In genomic region chr6:71419954-71420692, GRCh38 we compare ENCODE assay signal across 9 cellular contexts.
DNase-seq lines count a peak whose midpoint lies in the region; ATAC-seq and TF ChIP-seq lines count a peak whose summit lies in the region.
"Had no signal": no experiment of that assay in that cellular context is flagged by ENCODE, and none has a peak within 500 bp of the region (broad histone marks: within the 10 kb centered on the region; RNA-seq: fewer than 3 reads in every experiment).

No MANE protein-coding gene starts in this region.

- in situ Hi-C loops in SK-MEL-5 (cut with HindIII; ENCODE audit: low pct_unique_long_range_greater_than_20kb, low sequenced_read_pairs), result no loop called here

- H3K9ac ChIP-seq in fibroblast of lung (ENCODE audit: insufficient read depth, low read length), result peak overlapping the region; percentile 74
- H3K9ac ChIP-seq: BLaER1 treated with 17β-estradiol and CSF1 and Interleukin-3, amounts not matched to agents 10 nM and 100 nM had no signal

- H3K4me1 ChIP-seq in HEK293 (ENCODE audit: control insufficient read depth, insufficient read depth, low read length) (peaks cover 9% of the 10 kb centered on the region; the same call in 1 of the 2 replicates), fibroblast of lung (ENCODE audit: control insufficient read depth, extremely low read depth, insufficient read depth, low read length) (peaks cover 8% of the 10 kb centered on the region), Caco-2 (no peaks in the 10 kb centered on the region)

- H3K79me2 ChIP-seq in fibroblast of lung (ENCODE audit: control insufficient read depth, insufficient read depth, low read length), result peaks cover 42% of the 10 kb centered on the region

- H3K27ac Mint-ChIP-seq in Caco-2 (ENCODE audit: unreplicated experiment), result no peak overlapping the region
- H3K27ac Mint-ChIP-seq in effector memory CD8-positive, alpha-beta T cell, result no peak overlapping the region

- no peaks in the 10 kb centered on the region for H3K27me3 Mint-ChIP-seq in Caco-2 (ENCODE audit: insufficient read depth, unreplicated experiment)
- peaks cover 43 to 55% of the 10 kb centered on the region in 2 donors for H3K27me3 Mint-ChIP-seq in effector memory CD8-positive, alpha-beta T cell

- H3K9me3 ChIP-seq in HEK293 (ENCODE audit: control insufficient read depth, insufficient read depth, low read depth, low read length), result no peaks in the 10 kb centered on the region
- no peaks in the 10 kb centered on the region for H3K9me3 ChIP-seq in fibroblast of lung (ENCODE audit: control insufficient read depth, insufficient read depth, low read depth, low read length)
- H3K9me3 ChIP-seq in Caco-2, result no peaks in the 10 kb centered on the region

- peaks cover 9% of the 10 kb centered on the region for H3K9me3 Mint-ChIP-seq in Caco-2 (ENCODE audit: unreplicated experiment)
- peaks cover 0 to 2% of the 10 kb centered on the region in 2 donors for H3K9me3 Mint-ChIP-seq in effector memory CD8-positive, alpha-beta T cell

- no peak for ATAC-seq in effector memory CD8-positive, alpha-beta T cell (replicated peaks)

- H4K20me1 ChIP-seq in fibroblast of lung (ENCODE audit: control insufficient read depth, extremely low read depth, insufficient read depth, low read length), result no peaks in the 10 kb centered on the region
- H4K20me1 ChIP-seq: BLaER1 treated with 17β-estradiol and CSF1 and Interleukin-3, amounts not matched to agents 10 nM and 100 nM had no signal

- no peak overlapping the region for H3K4me3 Mint-ChIP-seq in Caco-2 (ENCODE audit: unreplicated experiment)
- peak overlapping the region in 1 of 2 donors; percentile 44 for H3K4me3 Mint-ChIP-seq in effector memory CD8-positive, alpha-beta T cell

- H3K4me1 Mint-ChIP-seq in Caco-2 (ENCODE audit: low read depth, unreplicated experiment), result no peaks in the 10 kb centered on the region
- H3K4me1 Mint-ChIP-seq in effector memory CD8-positive, alpha-beta T cell (ENCODE audit: low read depth in 2 of 2), result peaks cover 0 to 4% of the 10 kb centered on the region in 2 donors

- TF ChIP-seq CTCF in HEK293 (tag by site-specific recombination; IDR thresholded peaks at IDR 0.05) (peak; percentile 78), fibroblast of lung (conservative IDR thresholded peaks at IDR 0.05 in 1 of 2, IDR thresholded peaks at IDR 0.05 in 1 of 2; ENCODE audit: low read depth in 1 of 2, low read length in 2 of 2) (peak in 1 of 2 donors; percentile 23), Caco-2 (IDR thresholded peaks at IDR 0.05; ENCODE audit: insufficient read depth in 1 of 2, low read depth in 1 of 2, low read length in 1 of 2, severe bottlenecking in 1 of 2, unreplicated experiment in 1 of 2) (no peak)

- POLR2A ChIA-PET in HEK293 (lab: Yijun Ruan, JAX), result interaction anchor here (1.0 to 2.1 kb wide), 8 partner anchors 9 to 110 kb away, joined by 3 to 11 read pairs (median 4); no protein-coding TSS in a partner anchor
- POLR2A ChIA-PET in Caco-2 (lab: Charles Lee), result no interaction called here

- no TSS peak for BruUV-seq in Caco-2 (replicated peaks; lab: Mats Ljungman, UMichigan)

- H3K4me2 ChIP-seq in fibroblast of lung (ENCODE audit: extremely low read depth, insufficient read depth, low read length), result peak overlapping the region; percentile 97
- H3K4me2 ChIP-seq: BLaER1 treated with 17β-estradiol and CSF1 and Interleukin-3, amounts not matched to agents 10 nM and 100 nM had no signal

- H3K4me3 ChIP-seq in HEK293 (ENCODE audit: low read depth, low read length) (peak overlapping the region; percentile 69), fibroblast of lung (replicated peaks in 1 of 4; ENCODE audit: control extremely low read depth in 1 of 4, insufficient read depth in 1 of 4, low read depth in 3 of 4, low read length in 4 of 4) (peak overlapping the region; percentile 62 to 83 (median 77)), Caco-2 (ENCODE audit: low read depth, low read length) (no peak overlapping the region)

- intact Hi-C loops in Caco-2 (cut with micrococcal nuclease; ENCODE audit: unreplicated experiment), result no loop called here

- H3K36me3 ChIP-seq in HEK293 (ENCODE audit: control insufficient read depth in 2 of 2, insufficient read depth in 1 of 2, low read length in 2 of 2) (peaks cover 12 to 21% of the 10 kb centered on the region in 2 experiments; a peak in 2 of 3 replicates), fibroblast of lung (ENCODE audit: control insufficient read depth, insufficient read depth, low read length) (no peaks in the 10 kb centered on the region), Caco-2 (ENCODE audit: control insufficient read depth, insufficient read depth, low read length) (no peaks in the 10 kb centered on the region)

- no peaks in the 10 kb centered on the region for H3K27me3 ChIP-seq in fibroblast of lung (ENCODE audit: control insufficient read depth, insufficient read depth, low read length)
- no peaks in the 10 kb centered on the region for H3K27me3 ChIP-seq in Caco-2 (replicated peaks; ENCODE audit: control insufficient read depth, insufficient read depth, low read length)
- H3K27me3 ChIP-seq: BLaER1 treated with 17β-estradiol and CSF1 and Interleukin-3, amounts not matched to agents 10 nM and 100 nM had no signal

- H2AFZ ChIP-seq in fibroblast of lung (ENCODE audit: low read length), result peak overlapping the region; percentile 78

- CTCF ChIA-PET in HEK293 (lab: Yijun Ruan, JAX) (interaction anchor here (0.6 to 1.8 kb wide), 6 partner anchors 12 to 900 kb away, joined by 3 to 7 read pairs (median 4); no protein-coding TSS in a partner anchor), Caco-2 (lab: Charles Lee) (no interaction called here)

- peak overlapping the region; percentile 86 for H3K27ac ChIP-seq in HEK293 (ENCODE audit: extremely low read depth, low read depth, low read length)
- H3K27ac ChIP-seq in fibroblast of lung (ENCODE audit: insufficient read depth, low read length), result peak overlapping the region; percentile 83
- H3K27ac ChIP-seq: BLaER1 treated with 17β-estradiol and CSF1 and Interleukin-3, amounts not matched to agents 10 nM and 100 nM had no signal

- no peaks in the 10 kb centered on the region for H3K36me3 Mint-ChIP-seq in Caco-2 (ENCODE audit: insufficient read depth, unreplicated experiment)
- no peaks in the 10 kb centered on the region for H3K36me3 Mint-ChIP-seq in effector memory CD8-positive, alpha-beta T cell (ENCODE audit: insufficient read depth)

- peak; percentile 67 for DNase-seq in NCI-H1105 treated with DMSO at 0.1 percent for 48 hours (lab: John Stamatoyannopoulos, UW)
- DNase-seq in NCI-H1105 (lab: John Stamatoyannopoulos, UW), result no peak
- DNase-seq in SK-MEL-5 (ENCODE audit: low read depth, low spot score), result peak; percentile 10
- DNase-seq in fibroblast of lung (ENCODE audit: low read depth in 2 of 2), result peak; percentile 38 to 46
- DNase-seq in myocyte (ENCODE audit: low read depth), result peak; percentile 73
- no peak for DNase-seq in Caco-2
- no peak for DNase-seq in effector memory CD8-positive, alpha-beta T cell

TF ChIP-seq in HEK293, 187 proteins besides CTCF, POLR2A, EP300 and RAD21 (continues in another document):
- peak; percentile 33; the same call in 1 of the 2 replicates for TF ChIP-seq PRDM4 (tag by site-specific recombination; IDR thresholded peaks at IDR 0.05)
- TF ChIP-seq RBAK (tag by site-specific recombination; IDR thresholded peaks at IDR 0.05), result no peak
- TF ChIP-seq ZNF529 (tag by site-specific recombination; IDR thresholded peaks at IDR 0.05; ENCODE audit: insufficient replicate concordance), result no peak
- no peak for TF ChIP-seq ZNF404 (tag by site-specific recombination; IDR thresholded peaks at IDR 0.05)
- 0 out of 2 replicates have a peak, but pooled peaks have one; percentile 29 for TF ChIP-seq HOXC10 (CRISPR knock-in tag; IDR thresholded peaks at IDR 0.05)
- TF ChIP-seq ZNF571 (tag by site-specific recombination; IDR thresholded peaks at IDR 0.05), result no peak
- 0 out of 2 replicates have a peak, but pooled peaks have one; percentile 23 for TF ChIP-seq ZBTB10 (tag by site-specific recombination; IDR thresholded peaks at IDR 0.05)
- no peak for TF ChIP-seq ZNF514 (tag by site-specific recombination; IDR thresholded peaks at IDR 0.05)

Comparison
In these comparisons a context has a peak if more than half of its experiments do, and no peak if none do; other contexts are left out.
1. DNase-seq: peak in NCI-H1105 treated with DMSO at 0.1 percent for 48 hours (single experiment), SK-MEL-5 (single experiment), fibroblast of lung (2 of 2) and myocyte (single experiment); none in NCI-H1105 (single experiment), Caco-2 (0 of 2) and effector memory CD8-positive, alpha-beta T cell (0 of 3).